In genomic region chr1:150552692-150553278, GRCh38 we compare ENCODE assay signal across 12 cellular contexts. TPM values are rescaled to one million over a fixed set of nuclear protein-coding genes. Genes with fewer than 3 reads are reported as not detected.
DNase-seq lines count a peak whose midpoint lies in the region; ATAC-seq and TF ChIP-seq lines count a peak whose summit lies in the region.
"Had no signal": no experiment of that assay in that cellular context is flagged by ENCODE, and none has a peak within 500 bp of the region (broad histone marks: within the 10 kb centered on the region; RNA-seq: fewer than 3 reads in every experiment).

No MANE protein-coding gene starts in this region.

- intact Hi-C loops in CD8-positive, alpha-beta T cell (cut with DNase I, micrococcal nuclease): no loop called here
- intact Hi-C loops in right cardiac atrium (cut with DNase I): no loop called here
- intact Hi-C loops in activated CD4-positive, alpha-beta T cell treated with anti-CD3 and anti-CD28 coated beads for 36 hours (cut with DNase I, micrococcal nuclease): loop anchor here in 1 of 2 experiments (5.0 kb wide), 1 partner anchor 90 kb away; no protein-coding TSS in a partner anchor

- no peak overlapping the region for H3K4me3 Mint-ChIP-seq in CD8-positive, alpha-beta T cell
- no peak overlapping the region for H3K4me3 Mint-ChIP-seq in activated CD4-positive, alpha-beta T cell treated with anti-CD3 and anti-CD28 coated beads for 36 hours

- no peaks in the 10 kb centered on the region for H3K36me3 ChIP-seq in CD8-positive, alpha-beta T cell (ENCODE audit: insufficient read depth, low read length)
- peaks cover 11 to 16% (median 12%) of the 10 kb centered on the region in 3 donors for H3K36me3 ChIP-seq in skeletal muscle tissue (ENCODE audit: control insufficient read depth in 3 of 3, insufficient read depth in 3 of 3, low read length in 3 of 3)

- 64% methylated on average over 16 of the region's 16 CpGs for WGBS in right cardiac atrium

- DNase-seq in CD8-positive, alpha-beta T cell: no peak
- DNase-seq in right cardiac atrium: peak in 2 of 3 donors; percentile 67 to 71
- no peak for DNase-seq in AG20443 (ENCODE audit: low spot score)
- no peak for DNase-seq in G401 (ENCODE audit: low spot score)
- DNase-seq in activated CD4-positive, alpha-beta T cell treated with anti-CD3 and anti-CD28 coated beads for 36 hours: no peak
- DNase-seq in NCI-H345 (lab: John Stamatoyannopoulos, UW): no peak
- DNase-seq: activated naive CD4-positive, alpha-beta T cell had no signal

- in situ Hi-C loops in G401 (cut with HindIII; ENCODE audit: low sequenced_read_pairs): no loop called here

- peaks cover 5% of the 10 kb centered on the region for H3K36me3 Mint-ChIP-seq in CD8-positive, alpha-beta T cell
- H3K36me3 Mint-ChIP-seq in activated CD4-positive, alpha-beta T cell treated with anti-CD3 and anti-CD28 coated beads for 36 hours (ENCODE audit: low read depth): no peaks in the 10 kb centered on the region

- ATAC-seq in CD8-positive, alpha-beta T cell: no peak
- ATAC-seq in SK-N-SH treated with all-trans-retinoic acid at 6 μM for 48 hours (peak; percentile 1; the same call in 1 of the 3 replicates), right cardiac atrium (no peak)
- ATAC-seq in activated CD4-positive, alpha-beta T cell treated with anti-CD3 and anti-CD28 coated beads for 36 hours: no peak

- H3K9me3 ChIP-seq in CD8-positive, alpha-beta T cell (ENCODE audit: low read length): no peaks in the 10 kb centered on the region
- H3K9me3 ChIP-seq in right cardiac atrium (ENCODE audit: control insufficient read depth, low read length) (no peaks in the 10 kb centered on the region), skeletal muscle tissue (ENCODE audit: control insufficient read depth in 3 of 3, low read length in 3 of 3) (no peaks in the 10 kb centered on the region)

- CTCF ChIA-PET in CD8-positive, alpha-beta T cell (lab: Charles Lee): no interaction called here
- CTCF ChIA-PET in activated CD4-positive, alpha-beta T cell treated with anti-CD3 and anti-CD28 coated beads for 36 hours (lab: Charles Lee): no interaction called here

- peak overlapping the region in 1 of 3 donors; percentile 40 for H3K9ac ChIP-seq in skeletal muscle tissue (ENCODE audit: low read depth in 1 of 3, low read length in 3 of 3)

- TF ChIP-seq CTCF in CD8-positive, alpha-beta T cell (IDR thresholded peaks at IDR 0.05): no peak

- H3K4me1 Mint-ChIP-seq in CD8-positive, alpha-beta T cell (ENCODE audit: low read depth): peaks cover 25% of the 10 kb centered on the region
- H3K4me1 Mint-ChIP-seq in activated CD4-positive, alpha-beta T cell treated with anti-CD3 and anti-CD28 coated beads for 36 hours: peaks cover 31% of the 10 kb centered on the region

- no peaks in the 10 kb centered on the region for H3K9me3 Mint-ChIP-seq in CD8-positive, alpha-beta T cell
- no peaks in the 10 kb centered on the region for H3K9me3 Mint-ChIP-seq in activated CD4-positive, alpha-beta T cell treated with anti-CD3 and anti-CD28 coated beads for 36 hours (ENCODE audit: low read depth)

- H3K4me1 ChIP-seq in CD8-positive, alpha-beta T cell (ENCODE audit: insufficient read depth, low read length): peaks cover 22% of the 10 kb centered on the region
- H3K4me1 ChIP-seq in right cardiac atrium (ENCODE audit: control insufficient read depth, insufficient read depth, low read length) (peaks cover 7% of the 10 kb centered on the region), skeletal muscle tissue (ENCODE audit: control insufficient read depth in 3 of 3, insufficient read depth in 3 of 3, low read length in 3 of 3) (peaks cover 30 to 47% (median 32%) of the 10 kb centered on the region in 3 donors)

- no peak overlapping the region for H3K4me3 ChIP-seq in CD8-positive, alpha-beta T cell (ENCODE audit: low read depth, low read length)
- H3K4me3 ChIP-seq in right cardiac atrium (ENCODE audit: low read length) (no peak overlapping the region), skeletal muscle tissue (ENCODE audit: low read length in 3 of 3) (no peak overlapping the region)

- no peaks in the 10 kb centered on the region for H3K27me3 ChIP-seq in CD8-positive, alpha-beta T cell (ENCODE audit: insufficient read depth, low read length)
- no peaks in the 10 kb centered on the region for H3K27me3 ChIP-seq in right cardiac atrium (ENCODE audit: control insufficient read depth, insufficient read depth)
- H3K27me3 ChIP-seq in skeletal muscle tissue (ENCODE audit: control insufficient read depth in 3 of 3, insufficient read depth in 3 of 3, low read length in 3 of 3): no peaks in the 10 kb centered on the region

- H3K27ac ChIP-seq in CD8-positive, alpha-beta T cell (ENCODE audit: low read depth, low read length): no peak overlapping the region
- H3K27ac ChIP-seq in right cardiac atrium (ENCODE audit: low read length) (peak overlapping the region; percentile 59), skeletal muscle tissue (ENCODE audit: low read depth, low read length) (peak overlapping the region; percentile 90)

- peak overlapping the region; percentile 37 for H3K27ac Mint-ChIP-seq in CD8-positive, alpha-beta T cell
- H3K27ac Mint-ChIP-seq in activated CD4-positive, alpha-beta T cell treated with anti-CD3 and anti-CD28 coated beads for 36 hours: no peak overlapping the region

- POLR2A ChIA-PET in CD8-positive, alpha-beta T cell (lab: Charles Lee): no interaction called here
- POLR2A ChIA-PET in activated CD4-positive, alpha-beta T cell treated with anti-CD3 and anti-CD28 coated beads for 36 hours (lab: Charles Lee): no interaction called here

- peaks cover 10% of the 10 kb centered on the region for H3K27me3 Mint-ChIP-seq in CD8-positive, alpha-beta T cell (ENCODE audit: low read depth)
- H3K27me3 Mint-ChIP-seq in activated CD4-positive, alpha-beta T cell treated with anti-CD3 and anti-CD28 coated beads for 36 hours: peaks cover 19% of the 10 kb centered on the region

TF ChIP-seq in SK-N-SH treated with all-trans-retinoic acid at 6 μM for 48 hours, 23 proteins besides CTCF, POLR2A, EP300 and RAD21 (continues in another document):
- no peak for TF ChIP-seq TSHZ2 (CRISPR knock-in tag; IDR thresholded peaks at IDR 0.05)
- no peak for TF ChIP-seq TCF4 (CRISPR knock-in tag; IDR thresholded peaks at IDR 0.05; ENCODE audit: borderline replicate concordance)
- no peak for TF ChIP-seq CSRNP3 (CRISPR knock-in tag; IDR thresholded peaks at IDR 0.05)

RNA-seq across cellular contexts. Expression of gene ADAMTSL4, which starts 3.6 kb away (rescaled TPM):
- not detected for total RNA-seq in CD8-positive, alpha-beta T cell
- total RNA-seq in right cardiac atrium (10 to 100 TPM; 22.6 to 57.0 (median 37.2) TPM), skeletal muscle tissue (12.0 TPM)
- 26.3 TPM for polyA plus RNA-seq in right cardiac atrium
- total RNA-seq in G401 (2014; rRNA removed; shearing (Covaris generic)): 20.0 and 22.9 TPM in 2 replicates
- total RNA-seq in activated CD4-positive, alpha-beta T cell treated with anti-CD3 and anti-CD28 coated beads for 36 hours: under 1 TPM; 0.28 to 0.59 TPM

RNA-seq across cellular contexts. Expression of gene MCL1, which starts 26.6 kb away (rescaled TPM):
- total RNA-seq in CD8-positive, alpha-beta T cell: 100 to 1,000 TPM; 682 to 685 TPM
- total RNA-seq in right cardiac atrium (100 to 1,000 TPM in 1 of 4 donors, 10 to 100 TPM in 3; 65.5 to 130 (median 80.2) TPM), skeletal muscle tissue (157 TPM)
- 78.7 TPM for polyA plus RNA-seq in right cardiac atrium
- total RNA-seq in G401 (2014; rRNA removed; shearing (Covaris generic)): 112 and 129 TPM in 2 replicates
- 100 to 1,000 TPM; 185 to 265 TPM for total RNA-seq in activated CD4-positive, alpha-beta T cell treated with anti-CD3 and anti-CD28 coated beads for 36 hours

RNA-seq across cellular contexts. Expression of gene FALEC, which starts 37.2 kb away (rescaled TPM):
- total RNA-seq in CD8-positive, alpha-beta T cell: not detected
- total RNA-seq in right cardiac atrium (under 1 TPM in 2 of 4 donors, not detected in 2; 0.60 to 0.70 TPM), skeletal muscle tissue (not detected)
- polyA plus RNA-seq in right cardiac atrium: not detected
- 2.2 TPM in 1 of 2 replicates, not detected in the other for total RNA-seq in G401 (2014; rRNA removed; shearing (Covaris generic))
- under 1 TPM in 1 of 2 experiments, not detected in 1; 0.34 TPM for total RNA-seq in activated CD4-positive, alpha-beta T cell treated with anti-CD3 and anti-CD28 coated beads for 36 hours
- total RNA-seq: left colon, M059J, ureter had no signal

RNA-seq across cellular contexts. Expression of gene ECM1, which starts 44.9 kb away (rescaled TPM):
- not detected for total RNA-seq in CD8-positive, alpha-beta T cell
- total RNA-seq in right cardiac atrium (10 to 100 TPM; 25.5 to 46.8 (median 34.8) TPM), skeletal muscle tissue (0.52 TPM)
- 24.1 TPM for polyA plus RNA-seq in right cardiac atrium
- total RNA-seq in G401 (2014; rRNA removed; shearing (Covaris generic)): 44.5 and 60.0 TPM in 2 replicates
- total RNA-seq in activated CD4-positive, alpha-beta T cell treated with anti-CD3 and anti-CD28 coated beads for 36 hours: 1 to 10 TPM in 1 of 2 experiments, under 1 TPM in 1; 0.96 to 1.2 TPM

Comparison
In these comparisons a context has a peak if more than half of its experiments do, and no peak if none do; other contexts are left out.
1. DNase-seq: peak in right cardiac atrium (2 of 3); none in CD8-positive, alpha-beta T cell (0 of 7), AG20443 (single experiment), G401 (single experiment), activated CD4-positive, alpha-beta T cell treated with anti-CD3 and anti-CD28 coated beads for 36 hours (single experiment) and NCI-H345 (single experiment).